Comparison of ENCODE assay signal across 1 cellular context in the genomic region with DNA sequence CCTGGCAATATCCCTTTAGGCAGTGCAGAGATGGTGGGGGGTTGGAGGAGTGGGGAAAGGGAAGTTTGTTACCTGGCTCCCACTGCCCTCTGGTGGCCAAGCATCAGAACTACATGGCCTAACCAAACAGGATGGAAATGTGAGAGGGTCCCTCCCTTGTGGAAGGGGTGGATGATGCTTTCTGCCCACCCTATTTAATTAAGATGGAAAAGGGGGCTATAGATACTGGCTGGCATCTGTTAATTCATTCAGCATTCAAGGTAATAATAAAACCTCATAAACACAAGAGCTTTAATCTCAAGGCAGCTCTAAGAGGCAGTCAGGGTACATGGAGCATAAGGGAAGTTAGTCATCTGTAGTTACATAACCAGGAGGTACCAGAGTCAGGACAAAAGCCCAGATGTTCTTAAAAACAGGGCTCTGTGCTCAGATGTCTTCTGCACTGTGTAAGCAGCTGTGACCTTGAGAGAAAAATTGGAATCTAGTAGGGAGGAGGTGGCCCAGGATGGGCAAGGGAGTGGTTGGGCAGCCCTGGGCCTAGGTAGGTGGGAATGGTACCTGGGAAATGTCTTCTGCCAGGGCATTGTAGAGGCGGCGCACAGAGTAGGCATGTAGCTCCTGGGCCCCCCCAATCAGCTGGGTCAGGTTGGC.
TF ChIP-seq lines count a peak whose summit lies in the region.

No MANE protein-coding gene starts in this region.

TF ChIP-seq in H1, 55 proteins besides CTCF, POLR2A, EP300 and RAD21:
- no peak for TF ChIP-seq SAP30 (IDR thresholded peaks at IDR 0.05; ENCODE audit: insufficient read depth, insufficient replicate concordance, low read length)
- TF ChIP-seq TBP (IDR thresholded peaks at IDR 0.05; ENCODE audit: low read depth, low read length) = no peak
- peak; percentile 20; the same call in 1 of the 2 replicates for TF ChIP-seq POLR2AphosphoS5 (IDR thresholded peaks at IDR 0.05; ENCODE audit: low read depth, low read length)
- peak; percentile 54; the same call in 1 of the 2 replicates for TF ChIP-seq CHD2 (IDR thresholded peaks at IDR 0.05; ENCODE audit: low read length)
- 0 out of 4 replicates have a peak, but pooled peaks of 1 of the 2 experiments have one; percentile 46 for TF ChIP-seq SIN3A (conservative IDR thresholded peaks at IDR 0.05 in 1 of 2, IDR thresholded peaks at IDR 0.05 in 1 of 2; ENCODE audit: low read depth in 1 of 2, low read length in 2 of 2)
- TF ChIP-seq SP4 (IDR thresholded peaks at IDR 0.05; ENCODE audit: low read length) = 0 out of 2 replicates have a peak, but pooled peaks have one; percentile 22
- 0 out of 2 replicates have a peak, but pooled peaks have one; percentile 20 for TF ChIP-seq JUND (IDR thresholded peaks at IDR 0.05; ENCODE audit: low read length)
- 0 out of 2 replicates have a peak, but pooled peaks have one; percentile 10 for TF ChIP-seq BRCA1 (IDR thresholded peaks at IDR 0.05; ENCODE audit: low read depth, low read length)
- TF ChIP-seq JUN (IDR thresholded peaks at IDR 0.05; ENCODE audit: low read depth, low read length) = no peak
- no peak for TF ChIP-seq TCF12 (IDR thresholded peaks at IDR 0.05; ENCODE audit: low read depth, low read length)
- TF ChIP-seq, protein P1, sequence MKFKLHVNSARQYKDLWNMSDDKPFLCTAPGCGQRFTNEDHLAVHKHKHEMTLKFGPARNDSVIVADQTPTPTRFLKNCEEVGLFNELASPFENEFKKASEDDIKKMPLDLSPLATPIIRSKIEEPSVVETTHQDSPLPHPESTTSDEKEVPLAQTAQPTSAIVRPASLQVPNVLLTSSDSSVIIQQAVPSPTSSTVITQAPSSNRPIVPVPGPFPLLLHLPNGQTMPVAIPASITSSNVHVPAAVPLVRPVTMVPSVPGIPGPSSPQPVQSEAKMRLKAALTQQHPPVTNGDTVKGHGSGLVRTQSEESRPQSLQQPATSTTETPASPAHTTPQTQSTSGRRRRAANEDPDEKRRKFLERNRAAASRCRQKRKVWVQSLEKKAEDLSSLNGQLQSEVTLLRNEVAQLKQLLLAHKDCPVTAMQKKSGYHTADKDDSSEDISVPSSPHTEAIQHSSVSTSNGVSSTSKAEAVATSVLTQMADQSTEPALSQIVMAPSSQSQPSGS (IDR thresholded peaks at IDR 0.05; ENCODE audit: low read length) = peak; percentile 44; the same call in 1 of the 2 replicates
- TF ChIP-seq, protein P2, sequence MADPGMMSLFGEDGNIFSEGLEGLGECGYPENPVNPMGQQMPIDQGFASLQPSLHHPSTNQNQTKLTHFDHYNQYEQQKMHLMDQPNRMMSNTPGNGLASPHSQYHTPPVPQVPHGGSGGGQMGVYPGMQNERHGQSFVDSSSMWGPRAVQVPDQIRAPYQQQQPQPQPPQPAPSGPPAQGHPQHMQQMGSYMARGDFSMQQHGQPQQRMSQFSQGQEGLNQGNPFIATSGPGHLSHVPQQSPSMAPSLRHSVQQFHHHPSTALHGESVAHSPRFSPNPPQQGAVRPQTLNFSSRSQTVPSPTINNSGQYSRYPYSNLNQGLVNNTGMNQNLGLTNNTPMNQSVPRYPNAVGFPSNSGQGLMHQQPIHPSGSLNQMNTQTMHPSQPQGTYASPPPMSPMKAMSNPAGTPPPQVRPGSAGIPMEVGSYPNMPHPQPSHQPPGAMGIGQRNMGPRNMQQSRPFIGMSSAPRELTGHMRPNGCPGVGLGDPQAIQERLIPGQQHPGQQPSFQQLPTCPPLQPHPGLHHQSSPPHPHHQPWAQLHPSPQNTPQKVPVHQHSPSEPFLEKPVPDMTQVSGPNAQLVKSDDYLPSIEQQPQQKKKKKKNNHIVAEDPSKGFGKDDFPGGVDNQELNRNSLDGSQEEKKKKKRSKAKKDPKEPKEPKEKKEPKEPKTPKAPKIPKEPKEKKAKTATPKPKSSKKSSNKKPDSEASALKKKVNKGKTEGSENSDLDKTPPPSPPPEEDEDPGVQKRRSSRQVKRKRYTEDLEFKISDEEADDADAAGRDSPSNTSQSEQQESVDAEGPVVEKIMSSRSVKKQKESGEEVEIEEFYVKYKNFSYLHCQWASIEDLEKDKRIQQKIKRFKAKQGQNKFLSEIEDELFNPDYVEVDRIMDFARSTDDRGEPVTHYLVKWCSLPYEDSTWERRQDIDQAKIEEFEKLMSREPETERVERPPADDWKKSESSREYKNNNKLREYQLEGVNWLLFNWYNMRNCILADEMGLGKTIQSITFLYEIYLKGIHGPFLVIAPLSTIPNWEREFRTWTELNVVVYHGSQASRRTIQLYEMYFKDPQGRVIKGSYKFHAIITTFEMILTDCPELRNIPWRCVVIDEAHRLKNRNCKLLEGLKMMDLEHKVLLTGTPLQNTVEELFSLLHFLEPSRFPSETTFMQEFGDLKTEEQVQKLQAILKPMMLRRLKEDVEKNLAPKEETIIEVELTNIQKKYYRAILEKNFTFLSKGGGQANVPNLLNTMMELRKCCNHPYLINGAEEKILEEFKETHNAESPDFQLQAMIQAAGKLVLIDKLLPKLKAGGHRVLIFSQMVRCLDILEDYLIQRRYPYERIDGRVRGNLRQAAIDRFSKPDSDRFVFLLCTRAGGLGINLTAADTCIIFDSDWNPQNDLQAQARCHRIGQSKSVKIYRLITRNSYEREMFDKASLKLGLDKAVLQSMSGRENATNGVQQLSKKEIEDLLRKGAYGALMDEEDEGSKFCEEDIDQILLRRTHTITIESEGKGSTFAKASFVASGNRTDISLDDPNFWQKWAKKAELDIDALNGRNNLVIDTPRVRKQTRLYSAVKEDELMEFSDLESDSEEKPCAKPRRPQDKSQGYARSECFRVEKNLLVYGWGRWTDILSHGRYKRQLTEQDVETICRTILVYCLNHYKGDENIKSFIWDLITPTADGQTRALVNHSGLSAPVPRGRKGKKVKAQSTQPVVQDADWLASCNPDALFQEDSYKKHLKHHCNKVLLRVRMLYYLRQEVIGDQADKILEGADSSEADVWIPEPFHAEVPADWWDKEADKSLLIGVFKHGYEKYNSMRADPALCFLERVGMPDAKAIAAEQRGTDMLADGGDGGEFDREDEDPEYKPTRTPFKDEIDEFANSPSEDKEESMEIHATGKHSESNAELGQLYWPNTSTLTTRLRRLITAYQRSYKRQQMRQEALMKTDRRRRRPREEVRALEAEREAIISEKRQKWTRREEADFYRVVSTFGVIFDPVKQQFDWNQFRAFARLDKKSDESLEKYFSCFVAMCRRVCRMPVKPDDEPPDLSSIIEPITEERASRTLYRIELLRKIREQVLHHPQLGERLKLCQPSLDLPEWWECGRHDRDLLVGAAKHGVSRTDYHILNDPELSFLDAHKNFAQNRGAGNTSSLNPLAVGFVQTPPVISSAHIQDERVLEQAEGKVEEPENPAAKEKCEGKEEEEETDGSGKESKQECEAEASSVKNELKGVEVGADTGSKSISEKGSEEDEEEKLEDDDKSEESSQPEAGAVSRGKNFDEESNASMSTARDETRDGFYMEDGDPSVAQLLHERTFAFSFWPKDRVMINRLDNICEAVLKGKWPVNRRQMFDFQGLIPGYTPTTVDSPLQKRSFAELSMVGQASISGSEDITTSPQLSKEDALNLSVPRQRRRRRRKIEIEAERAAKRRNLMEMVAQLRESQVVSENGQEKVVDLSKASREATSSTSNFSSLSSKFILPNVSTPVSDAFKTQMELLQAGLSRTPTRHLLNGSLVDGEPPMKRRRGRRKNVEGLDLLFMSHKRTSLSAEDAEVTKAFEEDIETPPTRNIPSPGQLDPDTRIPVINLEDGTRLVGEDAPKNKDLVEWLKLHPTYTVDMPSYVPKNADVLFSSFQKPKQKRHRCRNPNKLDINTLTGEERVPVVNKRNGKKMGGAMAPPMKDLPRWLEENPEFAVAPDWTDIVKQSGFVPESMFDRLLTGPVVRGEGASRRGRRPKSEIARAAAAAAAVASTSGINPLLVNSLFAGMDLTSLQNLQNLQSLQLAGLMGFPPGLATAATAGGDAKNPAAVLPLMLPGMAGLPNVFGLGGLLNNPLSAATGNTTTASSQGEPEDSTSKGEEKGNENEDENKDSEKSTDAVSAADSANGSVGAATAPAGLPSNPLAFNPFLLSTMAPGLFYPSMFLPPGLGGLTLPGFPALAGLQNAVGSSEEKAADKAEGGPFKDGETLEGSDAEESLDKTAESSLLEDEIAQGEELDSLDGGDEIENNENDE (IDR thresholded peaks at IDR 0.05; ENCODE audit: insufficient replicate concordance, low read length) = no peak
